1 cellular context compared by ENCODE assay signal in the genomic region with DNA sequence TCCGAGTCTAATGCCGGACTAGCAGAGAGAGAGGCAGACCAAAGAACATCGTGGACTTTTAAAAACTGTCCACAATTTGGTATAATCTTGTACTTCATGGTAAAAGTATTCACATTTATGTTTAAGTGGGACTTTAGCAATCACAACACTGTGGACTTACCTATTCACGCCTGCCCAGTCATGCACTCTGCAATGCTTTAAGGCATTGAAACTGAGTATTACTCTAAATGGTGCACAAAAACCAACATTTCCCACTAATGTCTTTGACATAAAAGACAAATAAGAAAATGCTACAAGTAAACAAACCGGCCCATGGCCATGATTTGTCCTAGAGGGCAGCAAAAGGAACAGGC.
TF ChIP-seq lines count a peak whose summit lies in the region.

No MANE protein-coding gene starts in this region.

TF ChIP-seq in HCT116, 20 proteins besides CTCF, POLR2A, EP300 and RAD21 (continued from another document):
- TF ChIP-seq, protein P1, sequence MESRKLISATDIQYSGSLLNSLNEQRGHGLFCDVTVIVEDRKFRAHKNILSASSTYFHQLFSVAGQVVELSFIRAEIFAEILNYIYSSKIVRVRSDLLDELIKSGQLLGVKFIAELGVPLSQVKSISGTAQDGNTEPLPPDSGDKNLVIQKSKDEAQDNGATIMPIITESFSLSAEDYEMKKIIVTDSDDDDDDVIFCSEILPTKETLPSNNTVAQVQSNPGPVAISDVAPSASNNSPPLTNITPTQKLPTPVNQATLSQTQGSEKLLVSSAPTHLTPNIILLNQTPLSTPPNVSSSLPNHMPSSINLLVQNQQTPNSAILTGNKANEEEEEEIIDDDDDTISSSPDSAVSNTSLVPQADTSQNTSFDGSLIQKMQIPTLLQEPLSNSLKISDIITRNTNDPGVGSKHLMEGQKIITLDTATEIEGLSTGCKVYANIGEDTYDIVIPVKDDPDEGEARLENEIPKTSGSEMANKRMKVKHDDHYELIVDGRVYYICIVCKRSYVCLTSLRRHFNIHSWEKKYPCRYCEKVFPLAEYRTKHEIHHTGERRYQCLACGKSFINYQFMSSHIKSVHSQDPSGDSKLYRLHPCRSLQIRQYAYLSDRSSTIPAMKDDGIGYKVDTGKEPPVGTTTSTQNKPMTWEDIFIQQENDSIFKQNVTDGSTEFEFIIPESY (IDR thresholded peaks at IDR 0.05; ENCODE audit: extremely low read depth, insufficient replicate concordance, low read length) = no peak
- TF ChIP-seq ELF1 (IDR thresholded peaks at IDR 0.05; ENCODE audit: borderline replicate concordance, low read depth) (no peak), ZNF274 (IDR thresholded peaks at IDR 0.05; ENCODE audit: low read depth, low read length) (no peak)
